Comparison of ENCODE assay signal across 23 cellular contexts in the genomic region with DNA sequence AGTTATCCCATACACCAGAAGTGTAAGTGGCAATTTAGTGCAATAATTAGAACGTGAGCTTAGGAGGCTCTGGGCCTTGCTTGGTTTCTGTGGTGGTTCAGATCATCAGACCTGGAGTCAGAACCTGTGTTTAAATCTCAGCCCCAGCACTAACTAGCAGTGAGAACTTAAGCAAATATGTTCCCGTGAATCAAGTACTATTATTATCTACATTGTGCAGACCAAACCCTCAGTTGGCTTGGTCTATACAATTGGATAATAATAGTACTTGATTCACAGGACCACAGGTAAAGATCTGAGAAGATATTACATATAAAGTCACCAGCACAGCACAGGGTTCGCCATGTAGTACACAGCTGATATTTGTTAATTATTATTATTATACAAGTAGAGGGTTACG.
"Had no signal": no experiment of that assay in that cellular context is flagged by ENCODE, and none has a peak within 500 bp of the region (broad histone marks: within the 10 kb centered on the region; RNA-seq: fewer than 3 reads in every experiment).

No MANE protein-coding gene starts in this region.

- H3K4me3 Mint-ChIP-seq: dendritic cell treated with granulocyte-macrophage colony-stimulating factor and Interleukin-4, amounts not matched to agents 40 ng/mL and 50 ng/mL, for 4 days; effector memory CD8-positive, alpha-beta T cell; endodermal cell; mesothelial cell of epicardium had no signal

- H3K9me3 ChIP-seq: colonic mucosa, esophagus squamous epithelium, gastrocnemius medialis, left lung, lower lobe of right lung, mucosa of descending colon had no signal

- H3K36me3 ChIP-seq: colonic mucosa, esophagus squamous epithelium, gastrocnemius medialis, heart right ventricle, left lung, lower lobe of right lung had no signal

- H3K27me3 ChIP-seq: colonic mucosa, esophagus squamous epithelium, gastrocnemius medialis, left lung had no signal

- H3K36me3 Mint-ChIP-seq: mesothelial cell of epicardium had no signal

- H3K27ac Mint-ChIP-seq: dendritic cell treated with granulocyte-macrophage colony-stimulating factor and Interleukin-4, amounts not matched to agents 40 ng/mL and 50 ng/mL, for 4 days; effector memory CD8-positive, alpha-beta T cell; endodermal cell; mesothelial cell of epicardium had no signal

- H3K4me3 ChIP-seq: colonic mucosa, esophagus squamous epithelium, gastrocnemius medialis, heart right ventricle, left lung, lower lobe of right lung, mucosa of descending colon had no signal

- DNase-seq: colonic mucosa; cortex of kidney; effector CD8-positive, alpha-beta T cell; effector memory CD8-positive, alpha-beta T cell; endodermal cell; erythroblast; esophagus squamous epithelium; foreskin melanocyte; gastrocnemius medialis; glutamatergic neuron; head of caudate nucleus; heart right ventricle; hippocampal formation; left cardiac atrium; left lung; left ventricle myocardium superior; lower lobe of right lung; mesenchymal stem cell; mucosa of descending colon had no signal

- H3K27me3 Mint-ChIP-seq: dendritic cell treated with granulocyte-macrophage colony-stimulating factor and Interleukin-4, amounts not matched to agents 40 ng/mL and 50 ng/mL, for 4 days had no signal

- H3K4me1 ChIP-seq: colonic mucosa, esophagus squamous epithelium, gastrocnemius medialis, heart right ventricle, left lung, lower lobe of right lung had no signal

- H3K4me1 Mint-ChIP-seq: mesothelial cell of epicardium had no signal

- H3K27ac ChIP-seq: colonic mucosa, epithelial cell of prostate, esophagus squamous epithelium, gastrocnemius medialis, heart right ventricle, left lung, lower lobe of right lung had no signal

- H3K9me3 Mint-ChIP-seq: dendritic cell treated with granulocyte-macrophage colony-stimulating factor and Interleukin-4, amounts not matched to agents 40 ng/mL and 50 ng/mL, for 4 days; effector memory CD8-positive, alpha-beta T cell; endodermal cell; mesothelial cell of epicardium had no signal

- ATAC-seq: effector memory CD8-positive, alpha-beta T cell; esophagus mucosa; gastrocnemius medialis; heart right ventricle; left cardiac atrium; left lung; left ventricle myocardium superior; lower lobe of right lung; mucosa of descending colon had no signal
